Comparison of ENCODE assay signal across 14 cellular contexts in genomic region chr4:139913398-139913990, GRCh38.
A peak's percentile ranks its signal among the peaks of the same experiment; 100 is the strongest.
DNase-seq lines count a peak whose midpoint lies in the region; ATAC-seq and TF ChIP-seq lines count a peak whose summit lies in the region.
"Had no signal": no experiment of that assay in that cellular context is flagged by ENCODE, and none has a peak within 500 bp of the region (broad histone marks: within the 10 kb centered on the region; RNA-seq: fewer than 3 reads in every experiment).

No MANE protein-coding gene starts in this region.

- intact Hi-C loops in spleen (cut with DNase I; ENCODE audit: low total_unique reads), result no loop called here
- intact Hi-C loops in lower leg skin (cut with DNase I; ENCODE audit: low total_unique reads), result no loop called here

- no peak overlapping the region for H2AFZ ChIP-seq in SK-N-SH (ENCODE audit: low read depth)

- DNase-seq in NCI-H146 (lab: John Stamatoyannopoulos, UW) (peak; percentile 25), NCI-H146 treated with DMSO at 0.1 percent for 48 hours (lab: John Stamatoyannopoulos, UW; ENCODE audit: unreplicated experiment) (no peak), SK-N-SH (no peak), spleen (no peak), HuH-7 (ENCODE audit: low spot score) (no peak), cerebellar nuclear complex (lab: John Stamatoyannopoulos, UW) (no peak), lower leg skin (ENCODE audit: low spot score in 2 of 2) (no peak)
- DNase-seq: ACHN; activated B cell treated with CpG ODN at 0.5 μM for 24 hours; central memory CD4-positive, alpha-beta T cell; gastrocnemius medialis; NCI-H1417 treated with DMSO at 0.1 percent for 48 hours; RPMI8226 had no signal

- no peak for TF ChIP-seq RAD21 in SK-N-SH (IDR thresholded peaks at IDR 0.05; ENCODE audit: low read length)

- no peak for TF ChIP-seq EP300 in SK-N-SH (IDR thresholded peaks at IDR 0.05; ENCODE audit: borderline replicate concordance in 1 of 2, low read depth in 1 of 2, low read length in 1 of 2)
- no peak for TF ChIP-seq EP300 in gastroesophageal sphincter (IDR thresholded peaks at IDR 0.05)

- H3K4me3 ChIP-seq in SK-N-SH (ENCODE audit: low read depth in 2 of 2, low read length in 1 of 2) (peak overlapping the region in 1 of 2 experiments; percentile 5; a peak in 1 of 4 replicates), gastroesophageal sphincter (no peak overlapping the region), spleen (no peak overlapping the region), lower leg skin (ENCODE audit: low read depth, poor library complexity, severe bottlenecking) (no peak overlapping the region)
- H3K4me3 ChIP-seq: gastrocnemius medialis had no signal

- TF ChIP-seq CTCF in SK-N-SH (IDR thresholded peaks at IDR 0.05), result no peak
- TF ChIP-seq CTCF in gastroesophageal sphincter (IDR thresholded peaks at IDR 0.05), result no peak
- no peak for TF ChIP-seq CTCF in spleen (IDR thresholded peaks at IDR 0.05 in 8 of 11, conservative IDR thresholded peaks at IDR 0.05 in 3 of 11)
- no peak for TF ChIP-seq CTCF in lower leg skin (IDR thresholded peaks at IDR 0.05)

- no peaks in the 10 kb centered on the region for H3K9me2 ChIP-seq in SK-N-SH

- TF ChIP-seq POLR2A in gastroesophageal sphincter (IDR thresholded peaks at IDR 0.05), result no peak
- TF ChIP-seq POLR2A in spleen (IDR thresholded peaks at IDR 0.05), result no peak
- TF ChIP-seq POLR2A in lower leg skin (IDR thresholded peaks at IDR 0.05), result no peak

- H3K36me3 ChIP-seq in SK-N-SH (replicated peaks in 1 of 2; ENCODE audit: control insufficient read depth in 1 of 2, insufficient read depth in 2 of 2, low read length in 1 of 2), result no peaks in the 10 kb centered on the region
- no peaks in the 10 kb centered on the region for H3K36me3 ChIP-seq in gastroesophageal sphincter
- no peaks in the 10 kb centered on the region for H3K36me3 ChIP-seq in spleen
- H3K36me3 ChIP-seq: gastrocnemius medialis had no signal

- peak overlapping the region; percentile 51 for H3K4me2 ChIP-seq in SK-N-SH

- CTCF ChIA-PET in SK-N-SH (lab: Yijun Ruan, JAX), result interaction anchor here (2.3 kb wide), 1 partner anchor 12 kb away, joined by 5 read pairs; no protein-coding TSS in a partner anchor

- no peak for ATAC-seq in gastroesophageal sphincter
- ATAC-seq: gastrocnemius medialis had no signal

- POLR2A ChIA-PET in SK-N-SH (lab: Yijun Ruan, JAX), result no interaction called here

- no peaks in the 10 kb centered on the region for H4K20me1 ChIP-seq in SK-N-SH (ENCODE audit: insufficient read depth)

- H3K27ac ChIP-seq in SK-N-SH (ENCODE audit: low read depth in 2 of 2, low read length in 1 of 2), result peak overlapping the region; percentile 50 to 82
- H3K27ac ChIP-seq in gastroesophageal sphincter, result peak overlapping the region in 3 of 4 donors; percentile 39 to 80 (median 40)
- H3K27ac ChIP-seq in spleen, result peak overlapping the region in 7 of 8 donors; percentile 28 to 61 (median 35)
- H3K27ac ChIP-seq: gastrocnemius medialis had no signal

- peaks cover 7% of the 10 kb centered on the region for H3F3A ChIP-seq in SK-N-SH (replicated peaks; ENCODE audit: insufficient read depth)

- no peaks in the 10 kb centered on the region for H3K9me3 ChIP-seq in SK-N-SH
- H3K9me3 ChIP-seq in gastroesophageal sphincter, result no peaks in the 10 kb centered on the region
- no peaks in the 10 kb centered on the region for H3K9me3 ChIP-seq in spleen
- H3K9me3 ChIP-seq: gastrocnemius medialis had no signal

- H3K4me1 ChIP-seq in SK-N-SH (ENCODE audit: control insufficient read depth in 1 of 2, insufficient read depth in 2 of 2, low read depth in 1 of 2, low read length in 1 of 2), result peaks cover 11 to 49% of the 10 kb centered on the region in 2 experiments; a peak in 3 of 4 replicates
- H3K4me1 ChIP-seq in gastroesophageal sphincter, result peaks cover 5 to 51% (median 8%) of the 10 kb centered on the region in 3 donors
- H3K4me1 ChIP-seq in spleen, result peaks cover 0 to 43% (median 25%) of the 10 kb centered on the region in 6 donors

- H3K27me3 ChIP-seq in SK-N-SH (ENCODE audit: insufficient read depth) (no peaks in the 10 kb centered on the region), gastroesophageal sphincter (no peaks in the 10 kb centered on the region), spleen (replicated peaks in 1 of 7) (no peaks in the 10 kb centered on the region)
- H3K27me3 ChIP-seq: gastrocnemius medialis had no signal

- H3K79me2 ChIP-seq in SK-N-SH (ENCODE audit: insufficient read depth), result no peaks in the 10 kb centered on the region

- WGBS in SK-N-SH (ENCODE audit: low lambda C conversion rate), result 58% methylated on average over 8 of the region's 8 CpGs
- WGBS in gastroesophageal sphincter (ENCODE audit: low coverage in 1 of 2), 2 donors, result 31 to 65% methylated on average over 5 to 7 of the region's 8 CpGs
- WGBS in spleen, 5 donors, result 63 to 70% (median 67%) methylated on average over 8 of the region's 8 CpGs
- 72 to 78% methylated on average over 8 of the region's 8 CpGs for WGBS in lower leg skin, 2 donors

- no peak overlapping the region for H3K9ac ChIP-seq in SK-N-SH

TF ChIP-seq in SK-N-SH, 30 proteins besides CTCF, POLR2A, EP300 and RAD21:
- TF ChIP-seq NFIC (IDR thresholded peaks at IDR 0.05; ENCODE audit: borderline replicate concordance), result 0 out of 2 replicates have a peak, but pooled peaks have one; percentile 13
- no peak for TF ChIP-seq POLR2AphosphoS5 (IDR thresholded peaks at IDR 0.05; ENCODE audit: low read depth, low read length)
